ENCODE assay signal across 8 cellular contexts in the genomic region with DNA sequence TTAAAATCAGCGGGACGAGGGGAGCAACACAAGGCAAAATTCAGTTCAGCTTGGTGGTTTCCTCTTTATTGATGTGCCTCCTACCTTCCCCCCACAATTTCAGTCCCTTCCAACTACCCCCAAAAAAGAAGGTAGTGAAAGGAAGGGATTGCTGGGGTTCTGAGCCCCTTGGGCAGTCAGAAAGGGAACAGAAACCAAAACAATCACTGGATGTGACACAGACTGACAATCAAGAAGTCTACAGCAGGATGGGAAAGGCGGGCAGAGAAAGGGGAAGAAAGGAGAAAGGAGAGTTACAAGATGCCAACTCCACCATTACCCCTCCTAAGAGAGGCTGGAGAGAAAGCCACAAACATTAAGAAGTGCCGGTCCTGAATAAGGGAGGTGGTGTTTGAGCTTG. TPM values are rescaled to one million over a fixed set of nuclear protein-coding genes. Genes with fewer than 3 reads are reported as not detected.
DNase-seq lines count a peak whose midpoint lies in the region; TF ChIP-seq lines count a peak whose summit lies in the region.

No MANE protein-coding gene starts in this region.

- H3K4me1 Mint-ChIP-seq in endodermal cell (peaks cover 32% of the 10 kb centered on the region), progenitor cell of endocrine pancreas (ENCODE audit: low read depth) (peaks cover 31% of the 10 kb centered on the region)

- H3K4me3 Mint-ChIP-seq in endodermal cell (peak overlapping the region; percentile 100), progenitor cell of endocrine pancreas (ENCODE audit: low read depth) (peak overlapping the region; percentile 97)

- H3K4me3 ChIP-seq in GM08714 (ENCODE audit: low read length) (peak overlapping the region; percentile 40; the same call in 1 of the 2 replicates), endodermal cell (ENCODE audit: low read length) (peak overlapping the region; percentile 89)

- H3K36me3 ChIP-seq in endodermal cell (ENCODE audit: control insufficient read depth, insufficient read depth, low read length), result peaks cover 39% of the 10 kb centered on the region

- no peak overlapping the region for H3K9ac ChIP-seq in endodermal cell (ENCODE audit: extremely low read depth, low read length, poor library complexity, severe bottlenecking)

- H3K27ac Mint-ChIP-seq in endodermal cell (peak overlapping the region; percentile 98), progenitor cell of endocrine pancreas (peak overlapping the region; percentile 100)

- TF ChIP-seq CTCF in endodermal cell (conservative IDR thresholded peaks at IDR 0.05) (no peak), progenitor cell of endocrine pancreas (IDR thresholded peaks at IDR 0.05; ENCODE audit: unreplicated experiment) (no peak)

- H3K27me3 Mint-ChIP-seq in endodermal cell (ENCODE audit: insufficient read depth), result no peaks in the 10 kb centered on the region
- H3K27me3 Mint-ChIP-seq in progenitor cell of endocrine pancreas, result no peaks in the 10 kb centered on the region

- H3K9me3 ChIP-seq in endodermal cell (ENCODE audit: control insufficient read depth, low read length), result no peaks in the 10 kb centered on the region

- peaks cover 41% of the 10 kb centered on the region for H3K36me3 Mint-ChIP-seq in endodermal cell (ENCODE audit: low read depth)
- peaks cover 19% of the 10 kb centered on the region for H3K36me3 Mint-ChIP-seq in progenitor cell of endocrine pancreas (ENCODE audit: insufficient read depth)

- no peaks in the 10 kb centered on the region for H3K27me3 ChIP-seq in endodermal cell (ENCODE audit: control insufficient read depth, insufficient read depth, low read length, poor library complexity, severe bottlenecking)

- peaks cover 5% of the 10 kb centered on the region for H3K4me1 ChIP-seq in endodermal cell (ENCODE audit: control insufficient read depth, insufficient read depth, low read length)

- H3K27ac ChIP-seq in endodermal cell (ENCODE audit: low read depth, low read length), result no peak overlapping the region

- 77% methylated on average over 4 of the region's 4 CpGs; no CpG with 5 or more reads in 1 of the 2 experiments for whole genome bisulfite sequencing in endodermal cell (ENCODE audit: insufficient coverage in 1 of 2, insufficient read length in 1 of 2), 2 experiments

- H3K9me3 Mint-ChIP-seq in endodermal cell (no peaks in the 10 kb centered on the region), progenitor cell of endocrine pancreas (ENCODE audit: low read depth) (no peaks in the 10 kb centered on the region)

- DNase-seq in OCI-M1 (lab: John Stamatoyannopoulos, UW), result peak; percentile 43
- no peak for DNase-seq in endodermal cell
- DNase-seq in progenitor cell of endocrine pancreas (ENCODE audit: low spot score, unreplicated experiment), result no peak
- DNase-seq in NCI-H510A (lab: John Stamatoyannopoulos, UW), result no peak
- no peak for DNase-seq in SKM-1 (lab: John Stamatoyannopoulos, UW; ENCODE audit: unreplicated experiment)
- DNase-seq in NCI-H69 (lab: John Stamatoyannopoulos, UW), result no peak
- no peak for DNase-seq in AG08396 (ENCODE audit: low spot score)

RNA-seq across cellular contexts. Expression of a gene that starts 1.1 kb away (rescaled TPM):
- total RNA-seq in endodermal cell, result 10 to 100 TPM; 67.3 to 71.6 TPM
- polyA plus RNA-seq in endodermal cell (2013, experiment 1 of 2), result 59.3 TPM
- polyA plus RNA-seq in endodermal cell (2013, experiment 2 of 2), result 53.4 TPM
- total RNA-seq in progenitor cell of endocrine pancreas, result 66.9 and 73.7 TPM in 2 replicates

RNA-seq across cellular contexts. Expression of a gene that starts 1.9 kb away (rescaled TPM):
- total RNA-seq in endodermal cell (100 to 1,000 TPM; 264 to 317 TPM), progenitor cell of endocrine pancreas (447 and 466 TPM in 2 replicates)
- polyA plus RNA-seq in endodermal cell (2013, experiment 1 of 2), result 671 TPM
- polyA plus RNA-seq in endodermal cell (2013, experiment 2 of 2), result 581 TPM

RNA-seq across cellular contexts. Expression of a gene that starts 6.1 kb away (rescaled TPM):
- total RNA-seq in endodermal cell, result 100 to 1,000 TPM in 1 of 2 donors, 10 to 100 TPM in 1; 98.2 to 116 TPM
- polyA plus RNA-seq in endodermal cell (2013, experiment 1 of 2), result 77.0 TPM
- polyA plus RNA-seq in endodermal cell (2013, experiment 2 of 2), result 76.3 TPM
- total RNA-seq in progenitor cell of endocrine pancreas, result 104 TPM in 2 replicates

RNA-seq across cellular contexts. Expression of a gene that starts 11.2 kb away (rescaled TPM):
- total RNA-seq in endodermal cell (100 to 1,000 TPM; 123 to 125 TPM), progenitor cell of endocrine pancreas (134 and 137 TPM in 2 replicates)
- 156 TPM for polyA plus RNA-seq in endodermal cell (2013, experiment 1 of 2)
- 135 TPM for polyA plus RNA-seq in endodermal cell (2013, experiment 2 of 2)

RNA-seq across cellular contexts. Expression of a gene that starts 11.6 kb away (rescaled TPM):
- total RNA-seq in endodermal cell, result 10 to 100 TPM; 45.3 to 68.0 TPM
- polyA plus RNA-seq in endodermal cell (2013, experiment 1 of 2), result 71.2 TPM
- 61.3 TPM for polyA plus RNA-seq in endodermal cell (2013, experiment 2 of 2)
- 42.3 and 45.0 TPM in 2 replicates for total RNA-seq in progenitor cell of endocrine pancreas
